ENCODE assay signal across 15 cellular contexts in genomic region chr9:96331236-96331947, GRCh38. TPM values are rescaled to one million over a fixed set of nuclear protein-coding genes. Genes with fewer than 3 reads are reported as not detected.
DNase-seq lines count a peak whose midpoint lies in the region; ATAC-seq and TF ChIP-seq lines count a peak whose summit lies in the region.
"Had no signal": no experiment of that assay in that cellular context is flagged by ENCODE, and none has a peak within 500 bp of the region (broad histone marks: within the 10 kb centered on the region; RNA-seq: fewer than 3 reads in every experiment).

No MANE protein-coding gene starts in this region.

- no peak overlapping the region for H3K4me3 Mint-ChIP-seq in activated naive CD8-positive, alpha-beta T cell
- no peak overlapping the region for H3K4me3 Mint-ChIP-seq in activated naive CD8-positive, alpha-beta T cell treated with anti-CD3 and anti-CD28 coated beads, Interleukin-2, amount 50 U/mL, for 24 hours
- H3K4me3 Mint-ChIP-seq in CD14-positive monocyte, result no peak overlapping the region
- H3K4me3 Mint-ChIP-seq: activated B cell treated with CpG ODN at 0.5 μM for 24 hours; activated naive CD4-positive, alpha-beta T cell treated with anti-CD3 and anti-CD28 coated beads, Interleukin-2, amount 50 U/mL, for 24 hours; CD4-positive, alpha-beta memory T cell; naive thymus-derived CD4-positive, alpha-beta T cell had no signal

- no peak for DNase-seq in activated naive CD8-positive, alpha-beta T cell treated with anti-CD3 and anti-CD28 coated beads, Interleukin-2, amount 50 U/mL, for 24 hours
- DNase-seq in SW480 (ENCODE audit: low spot score) (peak; percentile 76), glomerular visceral epithelial cell (ENCODE audit: extremely low spot score) (peak; percentile 39), CD14-positive monocyte (ENCODE audit: low spot score) (no peak)
- no peak for DNase-seq in activated naive CD4-positive, alpha-beta T cell treated with Interleukin-2 at 50 U/mL for 16 hours
- no peak for DNase-seq in activated T-cell treated with anti-CD3 and anti-CD28 coated beads, Interleukin-2, amount 50 U/mL, for 48 hours
- no peak for DNase-seq in activated CD4-positive, CD25-positive, alpha-beta regulatory T cell treated with anti-CD3 and anti-CD28 coated beads, Interleukin-2, amount 50 U/mL, for 72 hours
- DNase-seq: activated B cell treated with CpG ODN at 0.5 μM for 24 hours; CD4-positive, alpha-beta memory T cell; naive thymus-derived CD4-positive, alpha-beta T cell; NCI-H1092; stimulated activated CD4-positive, alpha-beta T cell treated with anti-CD3 and anti-CD28 coated beads, Interleukin-1b, Interleukin-23, amount 100 ng/mL, for 48 hours; thyroid gland had no signal

- intact Hi-C loops in CD14-positive monocyte (cut with micrococcal nuclease), result no loop called here

- H3K27ac Mint-ChIP-seq in activated naive CD8-positive, alpha-beta T cell, result peak overlapping the region; percentile 22
- H3K27ac Mint-ChIP-seq in activated naive CD8-positive, alpha-beta T cell treated with anti-CD3 and anti-CD28 coated beads, Interleukin-2, amount 50 U/mL, for 24 hours, result no peak overlapping the region
- no peak overlapping the region for H3K27ac Mint-ChIP-seq in CD14-positive monocyte
- H3K27ac Mint-ChIP-seq: activated B cell treated with CpG ODN at 0.5 μM for 24 hours; activated naive CD4-positive, alpha-beta T cell treated with anti-CD3 and anti-CD28 coated beads, Interleukin-2, amount 50 U/mL, for 24 hours had no signal

- no peaks in the 10 kb centered on the region for H3K27me3 Mint-ChIP-seq in activated naive CD8-positive, alpha-beta T cell
- no peaks in the 10 kb centered on the region for H3K27me3 Mint-ChIP-seq in activated naive CD8-positive, alpha-beta T cell treated with anti-CD3 and anti-CD28 coated beads, Interleukin-2, amount 50 U/mL, for 24 hours
- peaks cover 0 to 3% (median 0%) of the 10 kb centered on the region in 3 donors for H3K27me3 Mint-ChIP-seq in CD14-positive monocyte (ENCODE audit: low read depth in 3 of 3)
- H3K27me3 Mint-ChIP-seq: activated B cell treated with CpG ODN at 0.5 μM for 24 hours; activated naive CD4-positive, alpha-beta T cell treated with anti-CD3 and anti-CD28 coated beads, Interleukin-2, amount 50 U/mL, for 24 hours; CD4-positive, alpha-beta memory T cell had no signal

- TF ChIP-seq CTCF in CD14-positive monocyte (IDR thresholded peaks at IDR 0.05), result no peak

- ATAC-seq in activated naive CD8-positive, alpha-beta T cell treated with anti-CD3 and anti-CD28 coated beads, Interleukin-2, amount 50 U/mL, for 24 hours, result no peak
- ATAC-seq: naive thymus-derived CD4-positive, alpha-beta T cell had no signal

- H3K9me3 Mint-ChIP-seq in activated naive CD8-positive, alpha-beta T cell (ENCODE audit: low read depth), result no peaks in the 10 kb centered on the region
- no peaks in the 10 kb centered on the region for H3K9me3 Mint-ChIP-seq in activated naive CD8-positive, alpha-beta T cell treated with anti-CD3 and anti-CD28 coated beads, Interleukin-2, amount 50 U/mL, for 24 hours
- H3K9me3 Mint-ChIP-seq in CD14-positive monocyte, result no peaks in the 10 kb centered on the region
- H3K9me3 Mint-ChIP-seq: activated B cell treated with CpG ODN at 0.5 μM for 24 hours; activated naive CD4-positive, alpha-beta T cell treated with anti-CD3 and anti-CD28 coated beads, Interleukin-2, amount 50 U/mL, for 24 hours; CD4-positive, alpha-beta memory T cell; naive thymus-derived CD4-positive, alpha-beta T cell had no signal

- H3K36me3 Mint-ChIP-seq in activated naive CD8-positive, alpha-beta T cell, result peaks cover 4% of the 10 kb centered on the region
- H3K36me3 Mint-ChIP-seq in activated naive CD8-positive, alpha-beta T cell treated with anti-CD3 and anti-CD28 coated beads, Interleukin-2, amount 50 U/mL, for 24 hours (ENCODE audit: low read depth), result peaks cover 1% of the 10 kb centered on the region
- H3K36me3 Mint-ChIP-seq in CD14-positive monocyte, result no peaks in the 10 kb centered on the region

- H3K4me1 Mint-ChIP-seq in activated naive CD8-positive, alpha-beta T cell (ENCODE audit: low read depth), result no peaks in the 10 kb centered on the region
- H3K4me1 Mint-ChIP-seq in activated naive CD8-positive, alpha-beta T cell treated with anti-CD3 and anti-CD28 coated beads, Interleukin-2, amount 50 U/mL, for 24 hours, result no peaks in the 10 kb centered on the region
- no peaks in the 10 kb centered on the region for H3K4me1 Mint-ChIP-seq in CD14-positive monocyte
- H3K4me1 Mint-ChIP-seq: activated B cell treated with CpG ODN at 0.5 μM for 24 hours; activated naive CD4-positive, alpha-beta T cell treated with anti-CD3 and anti-CD28 coated beads, Interleukin-2, amount 50 U/mL, for 24 hours; CD4-positive, alpha-beta memory T cell; naive thymus-derived CD4-positive, alpha-beta T cell had no signal

RNA-seq across cellular contexts. Expression of gene HSD17B3, which starts 29.4 kb away (rescaled TPM):
- polyA plus RNA-seq in CD14-positive monocyte, result not detected
- polyA plus RNA-seq: CD4-positive, alpha-beta memory T cell; naive thymus-derived CD4-positive, alpha-beta T cell had no signal

RNA-seq across cellular contexts. Expression of gene SLC35D2, which starts 52.1 kb away (rescaled TPM):
- 10 to 100 TPM; 14.8 to 27.4 TPM for polyA plus RNA-seq in CD14-positive monocyte

Comparison
In these comparisons a context has a peak if more than half of its experiments do, and no peak if none do; other contexts are left out.
1. DNase-seq: peak in SW480 (single experiment) and glomerular visceral epithelial cell (single experiment); none in activated naive CD8-positive, alpha-beta T cell treated with anti-CD3 and anti-CD28 coated beads, Interleukin-2, amount 50 U/mL, for 24 hours (single experiment), activated naive CD4-positive, alpha-beta T cell treated with Interleukin-2 at 50 U/mL for 16 hours (single experiment), activated T-cell treated with anti-CD3 and anti-CD28 coated beads, Interleukin-2, amount 50 U/mL, for 48 hours (0 of 2), activated CD4-positive, CD25-positive, alpha-beta regulatory T cell treated with anti-CD3 and anti-CD28 coated beads, Interleukin-2, amount 50 U/mL, for 72 hours (single experiment) and CD14-positive monocyte (single experiment).